Comparison of ENCODE assay signal across 14 cellular contexts in genomic region chr1:235018720-235019444, GRCh38.
DNase-seq lines count a peak whose midpoint lies in the region; ATAC-seq, FAIRE-seq and TF ChIP-seq lines count a peak whose summit lies in the region.
"Had no signal": no experiment of that assay in that cellular context is flagged by ENCODE, and none has a peak within 500 bp of the region (broad histone marks: within the 10 kb centered on the region; RNA-seq: fewer than 3 reads in every experiment).

No MANE protein-coding gene starts in this region.

- H3K4me3 ChIP-seq in SJSA1 = no peak overlapping the region
- H3K4me3 ChIP-seq in brain microvascular endothelial cell (ENCODE audit: low read depth, low read length) = no peak overlapping the region
- H3K4me3 ChIP-seq: spleen had no signal

- intact Hi-C loops in cardiac septum (cut with DNase I) = no loop called here

- H3K9me3 ChIP-seq in SJSA1 (replicated peaks) = peaks cover 6% of the 10 kb centered on the region

- H3K27ac ChIP-seq in SJSA1 (peak overlapping the region; percentile 63), brain microvascular endothelial cell (peak overlapping the region; percentile 90)
- H3K27ac ChIP-seq: spleen had no signal

- in situ Hi-C loops in brain microvascular endothelial cell (cut with HindIII; ENCODE audit: low pct_ligation_motif_present, low sequenced_read_pairs) = no loop called here

- DNase-seq in GM19239 (ENCODE audit: insufficient read length, low spot score) = no peak
- no peak for DNase-seq in SJSA1 (ENCODE audit: low read depth in 1 of 2, low spot score in 2 of 2)
- DNase-seq in brain microvascular endothelial cell = no peak
- DNase-seq in stimulated activated CD4-positive, alpha-beta T cell treated with anti-CD3 and anti-CD28 coated beads, Interleukin-2, amount 100 ng/mL, for 24 hours = peak; percentile 40 to 58
- no peak for DNase-seq in cardiac septum (ENCODE audit: low spot score)
- DNase-seq in NCI-H2227 treated with DMSO at 0.1 percent for 48 hours (lab: John Stamatoyannopoulos, UW) = no peak
- DNase-seq in activated CD4-positive, CD25-positive, alpha-beta regulatory T cell (lab: John Stamatoyannopoulos, UW) = no peak
- DNase-seq: activated gamma-delta T cell treated with Interleukin-2 at 50 U/mL for 16 hours, Karpas-422, NCI-H2081, spleen had no signal

- H3K27me3 ChIP-seq in SJSA1 (replicated peaks) (no peaks in the 10 kb centered on the region), brain microvascular endothelial cell (replicated peaks) (no peaks in the 10 kb centered on the region)
- H3K27me3 ChIP-seq: spleen had no signal

- ATAC-seq in HG03175 (IDR thresholded peaks at IDR 0.05; ENCODE audit: unreplicated experiment) = no peak

- H3K4me1 ChIP-seq in SJSA1 (replicated peaks) = peaks cover 18% of the 10 kb centered on the region

- FAIRE-seq in GM19239 (lab: Jason Lieb, UNC) = peak; percentile 45
- FAIRE-seq: colon, D721Med had no signal

- TF ChIP-seq CTCF in brain microvascular endothelial cell (IDR thresholded peaks at IDR 0.05; ENCODE audit: low read depth, low read length, missing control alignments) = no peak

- no peaks in the 10 kb centered on the region for H3K36me3 ChIP-seq in SJSA1
- no peaks in the 10 kb centered on the region for H3K36me3 ChIP-seq in brain microvascular endothelial cell (replicated peaks)
- H3K36me3 ChIP-seq: spleen had no signal

Comparison
In these comparisons a context has a peak if more than half of its experiments do, and no peak if none do; other contexts are left out.
1. DNase-seq: peak in stimulated activated CD4-positive, alpha-beta T cell treated with anti-CD3 and anti-CD28 coated beads, Interleukin-2, amount 100 ng/mL, for 24 hours (2 of 2); none in GM19239 (single experiment), SJSA1 (0 of 2), brain microvascular endothelial cell (single experiment), cardiac septum (single experiment), NCI-H2227 treated with DMSO at 0.1 percent for 48 hours (single experiment) and activated CD4-positive, CD25-positive, alpha-beta regulatory T cell (0 of 4).